ENCODE assay signal across 8 cellular contexts in the genomic region with DNA sequence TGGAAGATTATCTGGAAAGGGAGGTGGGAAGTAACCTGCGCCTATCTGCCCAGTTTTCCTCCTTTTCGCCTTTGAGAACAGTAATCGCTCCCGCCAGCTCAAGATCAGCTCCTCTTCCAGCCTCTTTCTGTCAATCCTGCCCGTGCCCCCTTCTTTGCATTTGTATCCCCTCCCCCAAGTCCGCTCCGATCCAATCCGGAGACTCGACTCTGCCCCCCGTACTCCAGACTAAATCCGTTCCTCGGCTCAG. TPM values are rescaled to one million over a fixed set of nuclear protein-coding genes. Genes with fewer than 3 reads are reported as not detected.
A peak's percentile ranks its signal among the peaks of the same experiment; 100 is the strongest.
DNase-seq lines count a peak whose midpoint lies in the region; ATAC-seq and TF ChIP-seq lines count a peak whose summit lies in the region.

No MANE protein-coding gene starts in this region.

- peak overlapping the region; percentile 63 for H3K4me3 ChIP-seq in LNCaP clone FGC (ENCODE audit: low read depth, low read length)

- no peak for TF ChIP-seq CTCF in CD14-positive monocyte (IDR thresholded peaks at IDR 0.05)
- TF ChIP-seq CTCF in LNCaP clone FGC (IDR thresholded peaks at IDR 0.05; ENCODE audit: control insufficient read depth, extremely low read depth, insufficient read depth): no peak
- no peak for TF ChIP-seq CTCF in nephron (IDR thresholded peaks at IDR 0.05; ENCODE audit: unreplicated experiment in 3 of 3)

- H3K4me3 Mint-ChIP-seq in CD14-positive monocyte: peak overlapping the region; percentile 94 to 97
- peak overlapping the region; percentile 90 for H3K4me3 Mint-ChIP-seq in dendritic cell treated with granulocyte-macrophage colony-stimulating factor and Interleukin-4, amounts not matched to agents 40 ng/mL and 50 ng/mL, for 4 days
- H3K4me3 Mint-ChIP-seq in nephron: peak overlapping the region; percentile 86 to 91 (median 87)

- peaks cover 0 to 1% (median 0%) of the 10 kb centered on the region in 7 donors for H3K9me3 Mint-ChIP-seq in CD14-positive monocyte
- no peaks in the 10 kb centered on the region for H3K9me3 Mint-ChIP-seq in dendritic cell treated with granulocyte-macrophage colony-stimulating factor and Interleukin-4, amounts not matched to agents 40 ng/mL and 50 ng/mL, for 4 days
- H3K9me3 Mint-ChIP-seq in nephron: no peaks in the 10 kb centered on the region

- peaks cover 24 to 33% of the 10 kb centered on the region in 2 donors for H3K36me3 Mint-ChIP-seq in CD14-positive monocyte
- peaks cover 52% of the 10 kb centered on the region for H3K36me3 Mint-ChIP-seq in dendritic cell treated with granulocyte-macrophage colony-stimulating factor and Interleukin-4, amounts not matched to agents 40 ng/mL and 50 ng/mL, for 4 days (ENCODE audit: low read depth)
- H3K36me3 Mint-ChIP-seq in nephron (ENCODE audit: low read depth): no peaks in the 10 kb centered on the region

- intact Hi-C loops in CD14-positive monocyte (cut with micrococcal nuclease) (loop anchor here in 1 of 2 donors (1.0 to 5.0 kb wide), 4 partner anchors 21 to 63 kb away; a partner anchor contains a TSS), left colon (cut with DNase I, micrococcal nuclease) (no loop called here)
- intact Hi-C loops in dendritic cell treated with granulocyte-macrophage colony-stimulating factor and Interleukin-4, amounts not matched to agents 40 ng/mL and 50 ng/mL, for 4 days (cut with micrococcal nuclease): loop anchor here (1.0 to 10.0 kb wide), 4 partner anchors 21 to 485 kb away; a partner anchor contains a TSS

- H3K4me1 Mint-ChIP-seq in CD14-positive monocyte: peaks cover 33% of the 10 kb centered on the region
- H3K4me1 Mint-ChIP-seq in dendritic cell treated with granulocyte-macrophage colony-stimulating factor and Interleukin-4, amounts not matched to agents 40 ng/mL and 50 ng/mL, for 4 days (ENCODE audit: low read depth): peaks cover 68% of the 10 kb centered on the region
- H3K4me1 Mint-ChIP-seq in nephron: peaks cover 14% of the 10 kb centered on the region

- ATAC-seq in GM21526 (IDR thresholded peaks at IDR 0.05; ENCODE audit: low FRiP score, unreplicated experiment): no peak
- ATAC-seq in left colon: no peak

- H3K27me3 Mint-ChIP-seq in CD14-positive monocyte (ENCODE audit: low read depth in 3 of 3) (peaks cover 0 to 2% (median under 1%) of the 10 kb centered on the region in 3 donors), nephron (ENCODE audit: low read depth) (peaks cover 5% of the 10 kb centered on the region)
- no peaks in the 10 kb centered on the region for H3K27me3 Mint-ChIP-seq in dendritic cell treated with granulocyte-macrophage colony-stimulating factor and Interleukin-4, amounts not matched to agents 40 ng/mL and 50 ng/mL, for 4 days

- DNase-seq in CD14-positive monocyte (ENCODE audit: low spot score) (no peak), LNCaP clone FGC (ENCODE audit: low read depth) (no peak), NCI-H510A treated with DMSO at 0.1 percent for 48 hours (lab: John Stamatoyannopoulos, UW) (no peak), D341Med (ENCODE audit: low spot score) (no peak), left colon (no peak)

- H3K27ac Mint-ChIP-seq in CD14-positive monocyte (peak overlapping the region; percentile 97 to 100 (median 99)), nephron (peak overlapping the region; percentile 97 to 100 (median 100))
- peak overlapping the region; percentile 99 for H3K27ac Mint-ChIP-seq in dendritic cell treated with granulocyte-macrophage colony-stimulating factor and Interleukin-4, amounts not matched to agents 40 ng/mL and 50 ng/mL, for 4 days

RNA-seq across cellular contexts. Expression of a gene that starts 0.3 kb away (rescaled TPM):
- 100 to 1,000 TPM in 1 of 2 donors, 10 to 100 TPM in 1; 89.4 to 108 TPM for polyA plus RNA-seq in CD14-positive monocyte
- total RNA-seq in left colon: 10 to 100 TPM; 65.9 to 67.9 TPM

RNA-seq across cellular contexts. Expression of a gene that starts 2.4 kb away (rescaled TPM):
- polyA plus RNA-seq in CD14-positive monocyte: not detected
- total RNA-seq in left colon: 1 to 10 TPM in 1 of 2 donors, not detected in 1; 1.7 TPM

RNA-seq across cellular contexts. Expression of a gene that starts 21.3 kb away (rescaled TPM):
- polyA plus RNA-seq in CD14-positive monocyte: 10 to 100 TPM; 60.6 to 76.8 TPM
- 10 to 100 TPM; 95.3 to 96.9 TPM for total RNA-seq in left colon

RNA-seq across cellular contexts. Expression of a gene that starts 26.7 kb away (rescaled TPM):
- 10 to 100 TPM; 27.9 to 44.2 TPM for polyA plus RNA-seq in CD14-positive monocyte
- 10 to 100 TPM; 43.4 to 68.0 TPM for total RNA-seq in left colon

RNA-seq across cellular contexts. Expression of a gene that starts 27.4 kb away (rescaled TPM):
- polyA plus RNA-seq in CD14-positive monocyte: 1 to 10 TPM; 4.3 to 8.5 TPM
- total RNA-seq in left colon: 10 to 100 TPM; 12.1 to 12.4 TPM
